In the genomic region with DNA sequence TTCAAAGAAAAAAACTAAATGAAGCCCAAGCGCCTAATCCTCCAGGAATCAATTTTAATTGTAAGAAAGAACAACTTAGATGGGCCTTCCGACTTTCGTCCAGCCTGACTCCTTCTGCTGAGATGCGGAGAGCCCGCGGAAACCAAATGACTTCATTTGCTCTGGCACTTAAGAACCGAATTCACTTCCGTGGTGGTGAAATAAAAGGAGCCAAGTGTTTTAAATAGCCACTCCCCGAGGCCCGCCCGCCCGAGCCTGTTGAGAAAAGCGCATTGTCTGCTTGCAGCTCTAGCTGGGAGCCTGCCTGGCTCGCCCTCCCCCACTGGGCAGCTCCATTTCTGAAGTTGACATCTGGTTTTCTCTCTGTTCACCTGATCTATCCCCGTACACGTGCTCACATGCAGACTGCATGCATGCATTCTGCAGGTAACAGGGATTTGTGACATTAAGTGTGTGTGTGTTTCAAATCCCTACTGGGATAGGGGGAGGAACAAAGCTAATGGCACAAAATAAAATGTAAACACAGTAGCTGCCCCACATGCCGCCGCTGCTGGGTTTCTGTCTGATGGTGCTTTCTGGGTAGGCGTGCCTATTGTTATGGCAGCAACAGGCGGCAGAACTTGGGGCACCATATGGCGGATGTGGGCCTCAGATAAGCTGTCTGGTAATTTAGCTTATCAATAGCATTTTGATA, we compare ENCODE assay signal across 8 cellular contexts. TPM values are rescaled to one million over a fixed set of nuclear protein-coding genes. Genes with fewer than 3 reads are reported as not detected.
DNase-seq lines count a peak whose midpoint lies in the region; ATAC-seq lines count a peak whose summit lies in the region.

No MANE protein-coding gene starts in this region.

- DNase-seq in A172 (ENCODE audit: low spot score) (peak; percentile 83), HCEC 1CT (peak; percentile 92), NCI-H774 (lab: John Stamatoyannopoulos, UW) (peak; percentile 81), cerebellum (ENCODE audit: low spot score) (peak; percentile 15), iris pigment epithelial cell (ENCODE audit: low read depth) (peak; percentile 97), cortex of kidney (lab: John Stamatoyannopoulos, UW) (no peak)

- no peak for ATAC-seq in HG03460 (IDR thresholded peaks at IDR 0.05; ENCODE audit: unreplicated experiment)

- H3K9me3 ChIP-seq in stomach smooth muscle (ENCODE audit: control insufficient read depth in 2 of 2, low read length in 2 of 2) = no peaks in the 10 kb centered on the region

- H3K36me3 ChIP-seq in stomach smooth muscle (ENCODE audit: control insufficient read depth in 2 of 2, insufficient read depth in 2 of 2, low read length in 2 of 2) = no peaks in the 10 kb centered on the region

- H3K27me3 ChIP-seq in stomach smooth muscle (ENCODE audit: control insufficient read depth in 1 of 2, insufficient read depth in 2 of 2, low read length in 2 of 2) = no peaks in the 10 kb centered on the region

- peak overlapping the region; percentile 55 to 66 for H3K9ac ChIP-seq in stomach smooth muscle (ENCODE audit: low read length in 2 of 2)

- peak overlapping the region; percentile 38 to 58 for H3K4me3 ChIP-seq in stomach smooth muscle (ENCODE audit: low read length in 2 of 2)

- peak overlapping the region; percentile 80 for H3K27ac ChIP-seq in stomach smooth muscle (ENCODE audit: low read length)

- peaks cover 43% of the 10 kb centered on the region for H3K4me1 ChIP-seq in stomach smooth muscle (ENCODE audit: control insufficient read depth, insufficient read depth, low read length)

RNA-seq across cellular contexts. Expression of gene TEAD1, which starts 6.2 kb away (rescaled TPM):
- total RNA-seq in A172 (2014; rRNA removed; shearing (Covaris generic)) = 69.5 and 92.5 TPM in 2 replicates
- 63.7 TPM for total RNA-seq in cerebellum
